In genomic region chr13:26202365-26202972, GRCh38 we compare ENCODE assay signal across 18 cellular contexts. TPM values are rescaled to one million over a fixed set of nuclear protein-coding genes. Genes with fewer than 3 reads are reported as not detected.
DNase-seq lines count a peak whose midpoint lies in the region; ATAC-seq and TF ChIP-seq lines count a peak whose summit lies in the region.
"Had no signal": no experiment of that assay in that cellular context is flagged by ENCODE, and none has a peak within 500 bp of the region (broad histone marks: within the 10 kb centered on the region; RNA-seq: fewer than 3 reads in every experiment).

No MANE protein-coding gene starts in this region.

- H3K4me3 Mint-ChIP-seq in GM23338: no peak overlapping the region
- H3K4me3 Mint-ChIP-seq: activated CD4-positive, alpha-beta T cell treated with anti-CD3 and anti-CD28 coated beads, Interleukin-2, amount 10 ng/mL, durations not matched to agents 7 days and 5 days; activated naive CD4-positive, alpha-beta T cell treated with anti-CD3 and anti-CD28 coated beads, Interleukin-2, amount 10 ng/mL, durations not matched to agents 7 days and 5 days; endodermal cell; nephron; stimulated activated naive CD8-positive, alpha-beta T cell treated with anti-CD3 and anti-CD28 coated beads, Interleukin-15, amount 100 ng/mL, for 72 hours had no signal

- no peak overlapping the region; the same call in none of the 2 replicates for H3K27ac Mint-ChIP-seq in GM23338
- H3K27ac Mint-ChIP-seq: activated CD4-positive, alpha-beta T cell treated with anti-CD3 and anti-CD28 coated beads, Interleukin-2, amount 10 ng/mL, durations not matched to agents 7 days and 5 days; activated naive CD4-positive, alpha-beta T cell treated with anti-CD3 and anti-CD28 coated beads, Interleukin-2, amount 10 ng/mL, durations not matched to agents 7 days and 5 days; endodermal cell; nephron had no signal

- no peaks in the 10 kb centered on the region for H3K36me3 Mint-ChIP-seq in GM23338 (ENCODE audit: low read depth)

- peak overlapping the region; percentile 52 for H3K27ac ChIP-seq in left ventricle myocardium inferior (replicated peaks)
- H3K27ac ChIP-seq in right atrium auricular region: peak overlapping the region in 1 of 2 donors; percentile 46
- peak overlapping the region; percentile 83 for H3K27ac ChIP-seq in WERI-Rb-1
- H3K27ac ChIP-seq in testis: no peak overlapping the region
- no peak overlapping the region for H3K27ac ChIP-seq in GM23338 (ENCODE audit: low read depth)
- H3K27ac ChIP-seq: gastroesophageal sphincter had no signal

- H3K4me2 ChIP-seq in GM23338: no peak overlapping the region

- no peak for DNase-seq in left ventricle myocardium inferior
- DNase-seq in right atrium auricular region (ENCODE audit: low spot score): no peak
- no peak for DNase-seq in WERI-Rb-1
- DNase-seq in foreskin melanocyte: peak; percentile 62
- DNase-seq in COR-L47 (lab: John Stamatoyannopoulos, UW): no peak
- no peak for DNase-seq in testis
- no peak for DNase-seq in GM23338 (ENCODE audit: low spot score)
- DNase-seq: activated CD4-positive, alpha-beta T cell treated with anti-CD3 and anti-CD28 coated beads, Interleukin-2, amount 10 ng/mL, durations not matched to agents 7 days and 5 days; activated naive CD4-positive, alpha-beta T cell treated with anti-CD3 and anti-CD28 coated beads, Interleukin-2, amount 10 ng/mL, durations not matched to agents 7 days and 5 days; activated T-cell treated with anti-CD3 and anti-CD28 coated beads for 4 hours; endodermal cell; NCI-H146; NCI-H446 treated with DMSO at 0.1 percent for 48 hours; OCI-M1; stimulated activated naive CD8-positive, alpha-beta T cell treated with anti-CD3 and anti-CD28 coated beads, Interleukin-15, amount 100 ng/mL, for 72 hours had no signal

- H3K4me1 ChIP-seq in left ventricle myocardium inferior: peaks cover 18% of the 10 kb centered on the region
- peaks cover 0 to 20% of the 10 kb centered on the region in 2 donors for H3K4me1 ChIP-seq in right atrium auricular region
- H3K4me1 ChIP-seq in testis: no peaks in the 10 kb centered on the region
- no peaks in the 10 kb centered on the region for H3K4me1 ChIP-seq in GM23338 (ENCODE audit: insufficient read depth)
- H3K4me1 ChIP-seq: gastroesophageal sphincter had no signal

- H3K27me3 ChIP-seq in left ventricle myocardium inferior (ENCODE audit: low read depth) (no peaks in the 10 kb centered on the region), right atrium auricular region (no peaks in the 10 kb centered on the region), WERI-Rb-1 (ENCODE audit: insufficient read depth, low read depth, severe bottlenecking) (no peaks in the 10 kb centered on the region), testis (no peaks in the 10 kb centered on the region), GM23338 (ENCODE audit: insufficient read depth) (no peaks in the 10 kb centered on the region)
- H3K27me3 ChIP-seq: gastroesophageal sphincter had no signal

- H3K79me2 ChIP-seq in GM23338 (replicated peaks; ENCODE audit: insufficient read depth): no peaks in the 10 kb centered on the region

- no peaks in the 10 kb centered on the region for H3K9me2 ChIP-seq in GM23338 (ENCODE audit: insufficient read depth)

- intact Hi-C loops in left ventricle myocardium inferior (cut with micrococcal nuclease) (no loop called here), testis (cut with DNase I; ENCODE audit: low total_unique reads) (no loop called here)

- H3K4me3 ChIP-seq in left ventricle myocardium inferior (no peak overlapping the region), right atrium auricular region (no peak overlapping the region), WERI-Rb-1 (ENCODE audit: low read depth, low read length) (no peak overlapping the region), testis (no peak overlapping the region), GM23338 (no peak overlapping the region)
- H3K4me3 ChIP-seq: gastroesophageal sphincter had no signal

- no peak for TF ChIP-seq POLR2A in testis (IDR thresholded peaks at IDR 0.05)

- TF ChIP-seq CTCF in left ventricle myocardium inferior (IDR thresholded peaks at IDR 0.05; ENCODE audit: borderline replicate concordance) (no peak), right atrium auricular region (IDR thresholded peaks at IDR 0.05) (no peak), WERI-Rb-1 (IDR thresholded peaks at IDR 0.05; ENCODE audit: low read depth, low read length) (no peak), testis (IDR thresholded peaks at IDR 0.05) (no peak), GM23338 (conservative IDR thresholded peaks at IDR 0.05; ENCODE audit: low read depth in 2 of 2) (no peak)

- H3F3A ChIP-seq in GM23338 (replicated peaks; ENCODE audit: low read depth): no peaks in the 10 kb centered on the region

- no peaks in the 10 kb centered on the region for H3K9me3 Mint-ChIP-seq in GM23338
- H3K9me3 Mint-ChIP-seq: activated CD4-positive, alpha-beta T cell treated with anti-CD3 and anti-CD28 coated beads, Interleukin-2, amount 10 ng/mL, durations not matched to agents 7 days and 5 days; activated naive CD4-positive, alpha-beta T cell treated with anti-CD3 and anti-CD28 coated beads, Interleukin-2, amount 10 ng/mL, durations not matched to agents 7 days and 5 days; endodermal cell had no signal

- no peaks in the 10 kb centered on the region for H4K20me1 ChIP-seq in GM23338 (replicated peaks; ENCODE audit: insufficient read depth)

- no peaks in the 10 kb centered on the region for H3K27me3 Mint-ChIP-seq in GM23338 (ENCODE audit: insufficient read depth, low read depth, poor library complexity)
- H3K27me3 Mint-ChIP-seq: activated CD4-positive, alpha-beta T cell treated with anti-CD3 and anti-CD28 coated beads, Interleukin-2, amount 10 ng/mL, durations not matched to agents 7 days and 5 days; activated naive CD4-positive, alpha-beta T cell treated with anti-CD3 and anti-CD28 coated beads, Interleukin-2, amount 10 ng/mL, durations not matched to agents 7 days and 5 days; stimulated activated naive CD8-positive, alpha-beta T cell treated with anti-CD3 and anti-CD28 coated beads, Interleukin-15, amount 100 ng/mL, for 72 hours had no signal

- H2AFZ ChIP-seq in GM23338: no peak overlapping the region

- no peaks in the 10 kb centered on the region for H3K36me3 ChIP-seq in left ventricle myocardium inferior
- peaks cover 4% of the 10 kb centered on the region for H3K36me3 ChIP-seq in right atrium auricular region
- H3K36me3 ChIP-seq in WERI-Rb-1: peaks cover 2% of the 10 kb centered on the region; the same call in 1 of the 2 replicates
- no peaks in the 10 kb centered on the region for H3K36me3 ChIP-seq in testis (ENCODE audit: low read depth, missing control alignments)
- no peaks in the 10 kb centered on the region for H3K36me3 ChIP-seq in GM23338 (ENCODE audit: insufficient read depth)

- ATAC-seq in GM21447 (IDR thresholded peaks at IDR 0.05; ENCODE audit: unreplicated experiment) (no peak), GM23338 (no peak)
- ATAC-seq: gastroesophageal sphincter; stimulated activated naive CD8-positive, alpha-beta T cell treated with anti-CD3 and anti-CD28 coated beads, Interleukin-15, amount 100 ng/mL, for 72 hours had no signal

- no peaks in the 10 kb centered on the region for H3K9me3 ChIP-seq in left ventricle myocardium inferior (replicated peaks)
- no peaks in the 10 kb centered on the region for H3K9me3 ChIP-seq in right atrium auricular region
- H3K9me3 ChIP-seq in WERI-Rb-1 (ENCODE audit: severe bottlenecking): no peaks in the 10 kb centered on the region
- no peaks in the 10 kb centered on the region for H3K9me3 ChIP-seq in testis
- H3K9me3 ChIP-seq: gastroesophageal sphincter had no signal

- peaks cover 11% of the 10 kb centered on the region; the same call in 2 of the 3 replicates for H3K4me1 Mint-ChIP-seq in GM23338
- H3K4me1 Mint-ChIP-seq: activated CD4-positive, alpha-beta T cell treated with anti-CD3 and anti-CD28 coated beads, Interleukin-2, amount 10 ng/mL, durations not matched to agents 7 days and 5 days; activated naive CD4-positive, alpha-beta T cell treated with anti-CD3 and anti-CD28 coated beads, Interleukin-2, amount 10 ng/mL, durations not matched to agents 7 days and 5 days; nephron; stimulated activated naive CD8-positive, alpha-beta T cell treated with anti-CD3 and anti-CD28 coated beads, Interleukin-15, amount 100 ng/mL, for 72 hours had no signal

TF ChIP-seq in GM23338, 12 proteins besides CTCF, POLR2A, EP300 and RAD21 (continues in another document):
- TF ChIP-seq POLR2AphosphoS5 (IDR thresholded peaks at IDR 0.05; ENCODE audit: low read depth) (no peak), ZNF114 (CRISPR knock-in tag; IDR thresholded peaks at IDR 0.05) (no peak), STAT1 (IDR thresholded peaks at IDR 0.05; ENCODE audit: unreplicated experiment) (no peak), NANOG (IDR thresholded peaks at IDR 0.05; ENCODE audit: borderline replicate concordance) (no peak), ZNF331 (CRISPR knock-in tag; IDR thresholded peaks at IDR 0.05; ENCODE audit: low read depth) (no peak)

RNA-seq across cellular contexts. Expression of gene RNF6, which starts 19.6 kb away (rescaled TPM):
- total RNA-seq in left ventricle myocardium inferior (20.6 TPM), right atrium auricular region (10 to 100 TPM; 14.1 to 26.2 TPM), testis (10 to 100 TPM; 34.7 to 38.4 TPM)
- polyA plus RNA-seq in testis (ENCODE audit: insufficient read depth, low read depth, low replicate concordance) (42.8 TPM), GM23338 (2016; fragmentation: Nextera tagmentation; extraction: Ambion mirVana) (7.5 and 11.8 TPM in 2 replicates)
- 12.2 and 18.8 TPM in 2 replicates for total RNA-seq in GM23338 (2014; rRNA removed; shearing (Covaris generic))

RNA-seq across cellular contexts. Expression of gene CDK8, which starts 51.5 kb away (rescaled TPM):
- total RNA-seq in left ventricle myocardium inferior (11.1 TPM), right atrium auricular region (10 to 100 TPM in 1 of 2 donors, 1 to 10 TPM in 1; 8.6 to 10.4 TPM), testis (10 to 100 TPM; 16.5 to 31.7 TPM)
- polyA plus RNA-seq in testis (ENCODE audit: insufficient read depth, low read depth, low replicate concordance) (27.1 TPM), GM23338 (2016; fragmentation: Nextera tagmentation; extraction: Ambion mirVana) (13.6 and 15.7 TPM in 2 replicates)
- 24.0 and 27.6 TPM in 2 replicates for total RNA-seq in GM23338 (2014; rRNA removed; shearing (Covaris generic))

Comparison
In these comparisons a context has a peak if more than half of its experiments do, and no peak if none do; other contexts are left out.
1. H3K27ac ChIP-seq: peak in left ventricle myocardium inferior (single experiment) and WERI-Rb-1 (single experiment); none in testis (0 of 2) and GM23338 (single experiment).